8 cellular contexts compared by ENCODE assay signal in genomic region chr17:7253082-7253481, GRCh38. TPM values are rescaled to one million over a fixed set of nuclear protein-coding genes. Genes with fewer than 3 reads are reported as not detected.
A peak's percentile ranks its signal among the peaks of the same experiment; 100 is the strongest.
DNase-seq lines count a peak whose midpoint lies in the region; TF ChIP-seq lines count a peak whose summit lies in the region.

No MANE protein-coding gene starts in this region.

- H3K4me3 ChIP-seq in GM08714 (ENCODE audit: low read length) (peak overlapping the region; percentile 74), SJCRH30 (peak overlapping the region; percentile 99), esophagus muscularis mucosa (peak overlapping the region; percentile 78 to 98 (median 96)), rectal smooth muscle tissue (ENCODE audit: low read length) (peak overlapping the region; percentile 85)

- H3K9ac ChIP-seq in rectal smooth muscle tissue (ENCODE audit: low read length) = no peak overlapping the region

- H3K27ac ChIP-seq in SJCRH30 (peak overlapping the region; percentile 93; the same call in 1 of the 2 replicates), esophagus muscularis mucosa (replicated peaks in 1 of 4) (peak overlapping the region; percentile 98 to 100 (median 99)), rectal smooth muscle tissue (ENCODE audit: low read depth, low read length) (peak overlapping the region; percentile 100)

- H3K27me3 ChIP-seq in SJCRH30 (no peaks in the 10 kb centered on the region), esophagus muscularis mucosa (no peaks in the 10 kb centered on the region), rectal smooth muscle tissue (ENCODE audit: control insufficient read depth, insufficient read depth, low read length) (no peaks in the 10 kb centered on the region)

- H3K9me3 ChIP-seq in SJCRH30 (replicated peaks) (no peaks in the 10 kb centered on the region), esophagus muscularis mucosa (no peaks in the 10 kb centered on the region)

- DNase-seq in SJCRH30 = no peak
- DNase-seq in esophagus muscularis mucosa (ENCODE audit: extremely low spot score) = no peak
- no peak for DNase-seq in SHP77 (lab: John Stamatoyannopoulos, UW)
- no peak for DNase-seq in HK-2 (ENCODE audit: unreplicated experiment)
- DNase-seq in stimulated activated CD4-positive, alpha-beta T cell treated with anti-CD3 and anti-CD28 coated beads, Interleukin-15, amount 100 ng/mL, for 24 hours = no peak
- DNase-seq in DMS79 treated with DMSO at 0.1 percent for 48 hours (lab: John Stamatoyannopoulos, UW) = no peak

- TF ChIP-seq EP300 in esophagus muscularis mucosa (IDR thresholded peaks at IDR 0.05) = no peak

- 78% methylated on average over 5 of the region's 5 CpGs for WGBS in esophagus muscularis mucosa

- intact Hi-C loops in esophagus muscularis mucosa (cut with DNase I) = loop anchor here (10.0 kb wide), 1 partner anchor 302 kb away; the partner anchor contains the start of gene TNFSF13

- TF ChIP-seq CTCF in esophagus muscularis mucosa (IDR thresholded peaks at IDR 0.05) = no peak

- TF ChIP-seq POLR2A in esophagus muscularis mucosa (IDR thresholded peaks at IDR 0.05; ENCODE audit: low read depth) = no peak

- H3K36me3 ChIP-seq in SJCRH30 (no peaks in the 10 kb centered on the region), esophagus muscularis mucosa (peaks cover 25 to 43% (median 41%) of the 10 kb centered on the region in 4 donors), rectal smooth muscle tissue (ENCODE audit: control insufficient read depth, insufficient read depth, low read length) (peaks cover 15% of the 10 kb centered on the region)

- 0 out of 2 replicates have a peak, but pooled peaks cover 3% of the 10 kb centered on the region for H3K4me1 ChIP-seq in SJCRH30
- H3K4me1 ChIP-seq in esophagus muscularis mucosa = peaks cover 36 to 47% (median 41%) of the 10 kb centered on the region in 4 donors
- peaks cover 15% of the 10 kb centered on the region for H3K4me1 ChIP-seq in rectal smooth muscle tissue (ENCODE audit: control insufficient read depth, insufficient read depth, low read length)

RNA-seq across cellular contexts. Expression of gene ELP5, which starts 1.1 kb away (rescaled TPM):
- total RNA-seq in SJCRH30 (2014; rRNA removed; shearing (Covaris generic)) = 39.6 and 43.8 TPM in 2 replicates
- 10 to 100 TPM; 24.9 to 33.3 (median 27.8) TPM for total RNA-seq in esophagus muscularis mucosa

RNA-seq across cellular contexts. Expression of gene CTDNEP1, which starts 1.5 kb away (rescaled TPM):
- 36.1 and 36.9 TPM in 2 replicates for total RNA-seq in SJCRH30 (2014; rRNA removed; shearing (Covaris generic))
- 10 to 100 TPM; 41.5 to 66.5 (median 46.6) TPM for total RNA-seq in esophagus muscularis mucosa

RNA-seq across cellular contexts. Expression of gene CLDN7, which starts 9.2 kb away (rescaled TPM):
- 0.25 and 0.34 TPM in 2 replicates for total RNA-seq in SJCRH30 (2014; rRNA removed; shearing (Covaris generic))
- 1 to 10 TPM; 1.7 to 3.4 (median 2.1) TPM for total RNA-seq in esophagus muscularis mucosa

RNA-seq across cellular contexts. Expression of gene GABARAP, which starts 10.8 kb away (rescaled TPM):
- total RNA-seq in SJCRH30 (2014; rRNA removed; shearing (Covaris generic)) = 139 and 141 TPM in 2 replicates
- 100 to 1,000 TPM; 360 to 524 (median 408) TPM for total RNA-seq in esophagus muscularis mucosa

RNA-seq across cellular contexts. Expression of gene PHF23, which starts 13.8 kb away (rescaled TPM):
- 28.7 and 30.9 TPM in 2 replicates for total RNA-seq in SJCRH30 (2014; rRNA removed; shearing (Covaris generic))
- total RNA-seq in esophagus muscularis mucosa = 10 to 100 TPM; 21.6 to 38.1 (median 24.8) TPM
